ENCODE assay signal across 1 cellular context in the genomic region with DNA sequence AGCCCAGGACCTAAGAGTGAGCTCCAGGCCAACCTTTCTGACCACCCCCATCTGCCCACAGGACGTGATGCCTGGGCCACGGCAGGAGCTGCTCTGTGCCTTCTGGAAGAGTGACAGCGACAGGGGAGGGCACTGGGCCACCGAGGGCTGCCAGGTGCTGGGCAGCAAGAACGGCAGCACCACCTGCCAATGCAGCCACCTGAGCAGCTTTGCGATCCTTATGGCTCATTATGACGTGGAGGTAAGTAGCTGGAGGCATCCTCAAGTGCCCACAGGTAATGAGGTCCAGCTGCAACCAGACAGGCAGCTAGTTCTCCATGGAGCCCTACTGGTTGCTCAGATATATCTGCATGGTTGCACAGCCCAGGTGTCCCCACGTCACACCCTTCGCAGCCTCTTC.
TF ChIP-seq lines count a peak whose summit lies in the region.

No MANE protein-coding gene starts in this region.

TF ChIP-seq in H1, 55 proteins besides CTCF, POLR2A, EP300 and RAD21 (continued from another document):
- TF ChIP-seq ZNF274 (IDR thresholded peaks at IDR 0.05; ENCODE audit: borderline replicate concordance, extremely low read depth, low read length) (no peak), SIX5 (IDR thresholded peaks at IDR 0.05; ENCODE audit: low read depth, low read length) (no peak), GABPA (IDR thresholded peaks at IDR 0.05; ENCODE audit: borderline replicate concordance, insufficient read depth, low read length) (no peak), FOSL1 (IDR thresholded peaks at IDR 0.05; ENCODE audit: insufficient read depth, low read depth, low read length) (no peak), TAF1 (IDR thresholded peaks at IDR 0.05; ENCODE audit: low read depth, low read length) (no peak), SAP30 (IDR thresholded peaks at IDR 0.05; ENCODE audit: insufficient read depth, insufficient replicate concordance, low read length) (no peak)
